1 cellular context compared by ENCODE assay signal in genomic region chr6:64985726-64986125, GRCh38.
TF ChIP-seq lines count a peak whose summit lies in the region.

No MANE protein-coding gene starts in this region.

TF ChIP-seq in GM12878, 131 proteins besides CTCF, POLR2A, EP300 and RAD21 (continued from another document):
- TF ChIP-seq CUX1 (IDR thresholded peaks at IDR 0.05; ENCODE audit: insufficient replicate concordance, low read depth, low read length) (no peak), TCF12 (IDR thresholded peaks at IDR 0.05; ENCODE audit: low read depth, low read length) (no peak), TAF1 (IDR thresholded peaks at IDR 0.05; ENCODE audit: borderline replicate concordance, low read depth, low read length) (no peak), ASH2L (IDR thresholded peaks at IDR 0.05; ENCODE audit: borderline replicate concordance, low read depth) (no peak), NRF1 (conservative IDR thresholded peaks at IDR 0.05; ENCODE audit: low read depth, low read length) (no peak), USF2 (IDR thresholded peaks at IDR 0.05; ENCODE audit: borderline replicate concordance, low read depth, low read length) (no peak), ZSCAN29 (IDR thresholded peaks at IDR 0.05) (no peak), REST (IDR thresholded peaks at IDR 0.05; ENCODE audit: low read depth, low read length) (no peak)
